ENCODE assay signal across 10 cellular contexts in genomic region chr11:43992834-43993637, GRCh38. TPM values are rescaled to one million over a fixed set of nuclear protein-coding genes. Genes with fewer than 3 reads are reported as not detected.
DNase-seq lines count a peak whose midpoint lies in the region; TF ChIP-seq lines count a peak whose summit lies in the region.
"Had no signal": no experiment of that assay in that cellular context is flagged by ENCODE, and none has a peak within 500 bp of the region (broad histone marks: within the 10 kb centered on the region; RNA-seq: fewer than 3 reads in every experiment).

No MANE protein-coding gene starts in this region.

- intact Hi-C loops in sigmoid colon (cut with DNase I) = no loop called here

- H3K9me3 ChIP-seq in NT2/D1 (ENCODE audit: insufficient read depth, low read length) (peaks cover 10% of the 10 kb centered on the region; the same call in 1 of the 2 replicates), sigmoid colon (no peaks in the 10 kb centered on the region)

- H3K9ac ChIP-seq in NT2/D1 (ENCODE audit: insufficient read length, low read depth) = peak overlapping the region; percentile 6

- H3K27ac ChIP-seq in sigmoid colon = peak overlapping the region; percentile 42 to 68 (median 65)

- no peak for TF ChIP-seq EP300 in sigmoid colon (IDR thresholded peaks at IDR 0.05)

- WGBS in sigmoid colon, 2 donors = 34 to 40% methylated on average over 14 of the region's 14 CpGs

- H3K27me3 ChIP-seq in NT2/D1 (ENCODE audit: insufficient read depth, insufficient read length) = no peaks in the 10 kb centered on the region
- H3K27me3 ChIP-seq in sigmoid colon = no peaks in the 10 kb centered on the region

- in situ Hi-C loops in GM13976 (cut with MboI; ENCODE audit: low sequenced_read_pairs, unreplicated experiment) = no loop called here

- H3K4me1 ChIP-seq in NT2/D1 (ENCODE audit: insufficient read depth, insufficient read length) (peaks cover 14% of the 10 kb centered on the region), sigmoid colon (peaks cover 0 to 28% (median 23%) of the 10 kb centered on the region in 4 donors)

- TF ChIP-seq CTCF in fibroblast of villous mesenchyme (IDR thresholded peaks at IDR 0.05; ENCODE audit: insufficient read depth, low read depth, low read length) = no peak
- no peak for TF ChIP-seq CTCF in sigmoid colon (IDR thresholded peaks at IDR 0.05)
- no peak for TF ChIP-seq CTCF in GM13976 (IDR thresholded peaks at IDR 0.05; ENCODE audit: borderline replicate concordance, control extremely low read depth, extremely low read depth, insufficient read depth, missing control alignments)

- DNase-seq in GM03348 (ENCODE audit: low spot score) (peak; percentile 39), NT2/D1 (ENCODE audit: low read depth, low spot score) (no peak), fibroblast of villous mesenchyme (ENCODE audit: low read depth) (peak; percentile 58), sigmoid colon (peak; percentile 74), GOT3 (lab: John Stamatoyannopoulos, UW) (no peak), GM13976 (ENCODE audit: low spot score) (no peak), T-helper 9 cell (no peak)
- DNase-seq in stimulated activated CD4-positive, alpha-beta T cell treated with anti-CD3 and anti-CD28 coated beads, Interleukin-2, amount 100 ng/mL, for 48 hours = no peak

- no peak overlapping the region for H3K4me3 ChIP-seq in NT2/D1 (ENCODE audit: insufficient read length, low read depth)
- peak overlapping the region; percentile 17 for H3K4me3 ChIP-seq in fibroblast of villous mesenchyme (ENCODE audit: low read depth, low read length)
- H3K4me3 ChIP-seq in sigmoid colon = no peak overlapping the region

- TF ChIP-seq POLR2A in sigmoid colon (IDR thresholded peaks at IDR 0.05) = no peak

- H3K36me3 ChIP-seq in NT2/D1 (ENCODE audit: insufficient read depth, insufficient read length, low read length) (no peaks in the 10 kb centered on the region), sigmoid colon (no peaks in the 10 kb centered on the region)

RNA-seq across cellular contexts. Expression of gene C11orf96, which starts 50.6 kb away (rescaled TPM):
- total RNA-seq in fibroblast of villous mesenchyme (13.2 and 17.3 TPM in 2 replicates), sigmoid colon (100 to 1,000 TPM in 2 of 4 donors, 10 to 100 TPM in 2; 47.4 to 336 (median 95.6) TPM)
- 10 to 100 TPM in 2 of 3 donors, 1 to 10 TPM in 1; 7.4 to 29.3 (median 24.6) TPM for polyA plus RNA-seq in sigmoid colon

RNA-seq across cellular contexts. Expression of gene ACCSL, which starts 54.7 kb away (rescaled TPM):
- total RNA-seq in fibroblast of villous mesenchyme = under 0.01 TPM in 1 of 2 replicates, not detected in the other
- total RNA-seq in sigmoid colon = under 1 TPM in 1 of 4 donors, not detected in 3; 0.27 TPM
- not detected for polyA plus RNA-seq in sigmoid colon
- total RNA-seq: esophagus mucosa; natural killer cell treated with Interleukin-12 subunit alpha and Interleukin-12 subunit beta and Interleukin-15 and Interleukin-18, amount 100 ng/mL, for 72 hours had no signal

Comparison
In these comparisons a context has a peak if more than half of its experiments do, and no peak if none do; other contexts are left out.
1. DNase-seq: peak in GM03348 (single experiment), fibroblast of villous mesenchyme (single experiment) and sigmoid colon (single experiment); none in NT2/D1 (single experiment), GOT3 (single experiment), stimulated activated CD4-positive, alpha-beta T cell treated with anti-CD3 and anti-CD28 coated beads, Interleukin-2, amount 100 ng/mL, for 48 hours (0 of 2), GM13976 (single experiment) and T-helper 9 cell (single experiment).